Comparison of ENCODE assay signal across 27 cellular contexts in genomic region chr5:163357636-163358035, GRCh38.
"Had no signal": no experiment of that assay in that cellular context is flagged by ENCODE, and none has a peak within 500 bp of the region (broad histone marks: within the 10 kb centered on the region; RNA-seq: fewer than 3 reads in every experiment).

No MANE protein-coding gene starts in this region.

- H3K27me3 ChIP-seq: colonic mucosa, esophagus squamous epithelium, gastrocnemius medialis, heart left ventricle, hepatocyte, left lung had no signal

- H3K79me2 ChIP-seq: hepatocyte had no signal

- H2AFZ ChIP-seq: hepatocyte had no signal

- DNase-seq: colonic mucosa; cortex of kidney; effector CD8-positive, alpha-beta T cell; effector memory CD8-positive, alpha-beta T cell; endodermal cell; erythroblast; esophagus squamous epithelium; foreskin fibroblast; foreskin melanocyte; gastrocnemius medialis; heart left ventricle; hypothalamus; immature natural killer cell; islet precursor cell; left cardiac atrium; left lung; left ventricle myocardium superior; lower lobe of right lung; mesenchymal stem cell; mucosa of descending colon; naive B cell had no signal

- H3K27ac ChIP-seq: colonic mucosa, epithelial cell of prostate, esophagus squamous epithelium, gastrocnemius medialis, heart left ventricle, hepatocyte, left lung, lower lobe of right lung had no signal

- H3K4me1 Mint-ChIP-seq: endodermal cell, immature natural killer cell, mesothelial cell of epicardium had no signal

- H3K4me1 ChIP-seq: colonic mucosa, esophagus squamous epithelium, gastrocnemius medialis, left lung, lower lobe of right lung had no signal

- H3K27ac Mint-ChIP-seq: dendritic cell treated with granulocyte-macrophage colony-stimulating factor and Interleukin-4, amounts not matched to agents 40 ng/mL and 50 ng/mL, for 4 days; effector memory CD8-positive, alpha-beta T cell; endodermal cell; immature natural killer cell; mesothelial cell of epicardium; naive B cell had no signal

- H3K36me3 Mint-ChIP-seq: immature natural killer cell, mesothelial cell of epicardium, naive B cell had no signal

- H3K4me3 Mint-ChIP-seq: dendritic cell treated with granulocyte-macrophage colony-stimulating factor and Interleukin-4, amounts not matched to agents 40 ng/mL and 50 ng/mL, for 4 days; effector memory CD8-positive, alpha-beta T cell; endodermal cell; immature natural killer cell; mesothelial cell of epicardium; naive B cell had no signal

- ATAC-seq: effector memory CD8-positive, alpha-beta T cell; esophagus mucosa; gastrocnemius medialis; heart left ventricle; left cardiac atrium; left lung; left ventricle myocardium superior; lower lobe of right lung; mucosa of descending colon had no signal

- H3K4me2 ChIP-seq: hepatocyte had no signal

- H3K9me3 ChIP-seq: colonic mucosa, esophagus squamous epithelium, gastrocnemius medialis, heart left ventricle, left lung, lower lobe of right lung, mucosa of descending colon had no signal

- H3K4me3 ChIP-seq: colonic mucosa, esophagus squamous epithelium, gastrocnemius medialis, heart left ventricle, hepatocyte, left lung, lower lobe of right lung, mucosa of descending colon had no signal

- H3K27me3 Mint-ChIP-seq: dendritic cell treated with granulocyte-macrophage colony-stimulating factor and Interleukin-4, amounts not matched to agents 40 ng/mL and 50 ng/mL, for 4 days had no signal

- H3K36me3 ChIP-seq: colonic mucosa, esophagus squamous epithelium, gastrocnemius medialis, heart left ventricle, left lung, lower lobe of right lung had no signal

- H3K9me3 Mint-ChIP-seq: dendritic cell treated with granulocyte-macrophage colony-stimulating factor and Interleukin-4, amounts not matched to agents 40 ng/mL and 50 ng/mL, for 4 days; effector memory CD8-positive, alpha-beta T cell; immature natural killer cell had no signal

- FAIRE-seq: endometrium had no signal
